In genomic region chr11:56906683-56907148, GRCh38 we compare ENCODE assay signal across 21 cellular contexts.
DNase-seq lines count a peak whose midpoint lies in the region; ATAC-seq, FAIRE-seq and TF ChIP-seq lines count a peak whose summit lies in the region.
"Had no signal": no experiment of that assay in that cellular context is flagged by ENCODE, and none has a peak within 500 bp of the region (broad histone marks: within the 10 kb centered on the region; RNA-seq: fewer than 3 reads in every experiment).

No MANE protein-coding gene starts in this region.

- H3F3A ChIP-seq in PC-3 (ENCODE audit: low read length, unreplicated experiment): peaks cover 10% of the 10 kb centered on the region

- H3K9me3 ChIP-seq in A549: peaks cover 50% of the 10 kb centered on the region
- no peaks in the 10 kb centered on the region for H3K9me3 ChIP-seq in PC-3 (ENCODE audit: low read length)
- no peaks in the 10 kb centered on the region for H3K9me3 ChIP-seq in mucosa of descending colon
- H3K9me3 ChIP-seq in effector memory CD4-positive, alpha-beta T cell (ENCODE audit: control insufficient read depth, low read length): no peaks in the 10 kb centered on the region
- H3K9me3 ChIP-seq: SJCRH30 had no signal

- H3K9ac ChIP-seq in PC-3 (ENCODE audit: low read length): peak overlapping the region; percentile 53
- H3K9ac ChIP-seq: GM23248 had no signal

- no peaks in the 10 kb centered on the region for H4K20me1 ChIP-seq in PC-3 (ENCODE audit: low read length)

- no TSS peak for BruUV-seq in PC-3 (replicated peaks; lab: Mats Ljungman, UMichigan)

- peak; percentile 54 to 61; a peak in 2 of 5 replicates for TF ChIP-seq EP300 in A549 (IDR thresholded peaks at IDR 0.05)

- no peak overlapping the region for H3K4me3 ChIP-seq in A549
- H3K4me3 ChIP-seq in PC-3 (ENCODE audit: low read length): peak overlapping the region; percentile 34; the same call in 1 of the 2 replicates
- H3K4me3 ChIP-seq in mucosa of descending colon: no peak overlapping the region
- H3K4me3 ChIP-seq in effector memory CD4-positive, alpha-beta T cell (ENCODE audit: insufficient read depth, low read depth, low read length, poor library complexity, severe bottlenecking): no peak overlapping the region
- H3K4me3 ChIP-seq: GM23248, K562, SJCRH30 had no signal

- peaks cover 52% of the 10 kb centered on the region for H3K4me1 ChIP-seq in A549
- peaks cover 50% of the 10 kb centered on the region for H3K4me1 ChIP-seq in PC-3 (ENCODE audit: insufficient read depth, low read length)
- peaks cover 17% of the 10 kb centered on the region for H3K4me1 ChIP-seq in mucosa of descending colon (ENCODE audit: low read depth)
- no peaks in the 10 kb centered on the region for H3K4me1 ChIP-seq in effector memory CD4-positive, alpha-beta T cell (ENCODE audit: control insufficient read depth, insufficient read depth, low read length, poor library complexity, severe bottlenecking)
- H3K4me1 ChIP-seq: SJCRH30 had no signal

- CTCF ChIA-PET in A549 (lab: Yijun Ruan, JAX): interaction anchor here (6.6 kb wide), 1 partner anchor 343 kb away, joined by 26 read pairs; no protein-coding TSS in a partner anchor
- CTCF ChIA-PET in PC-3 (lab: Charles Lee): no interaction called here

- H3K4me2 ChIP-seq in A549 (peak overlapping the region; percentile 59), PC-3 (ENCODE audit: low read length) (peak overlapping the region; percentile 76)

- H2AFZ ChIP-seq in PC-3 (ENCODE audit: low read length): no peak overlapping the region; the same call in 1 of the 2 replicates
- H2AFZ ChIP-seq: GM23248 had no signal

- peak; percentile 17 to 38; a peak in 4 of 5 replicates for TF ChIP-seq RAD21 in A549 (conservative IDR thresholded peaks at IDR 0.05 in 1 of 2, IDR thresholded peaks at IDR 0.05 in 1 of 2)

- no peaks in the 10 kb centered on the region for H3K27me3 ChIP-seq in PC-3 (ENCODE audit: low read length)
- no peaks in the 10 kb centered on the region for H3K27me3 ChIP-seq in effector memory CD4-positive, alpha-beta T cell (replicated peaks; ENCODE audit: control insufficient read depth, insufficient read depth, low read length, poor library complexity, severe bottlenecking)

- H3K79me2 ChIP-seq in PC-3 (ENCODE audit: low read length): no peaks in the 10 kb centered on the region

- TF ChIP-seq POLR2A in A549 (IDR thresholded peaks at IDR 0.05; ENCODE audit: low read length): no peak

- POLR2A ChIA-PET in A549 (lab: Yijun Ruan, JAX): interaction anchor here (0.6 to 1.5 kb wide), 2 partner anchors 58 to 806 kb away, joined by 5 read pairs; partner anchors contain the start of gene TMX2
- POLR2A ChIA-PET in PC-3 (lab: Charles Lee; ENCODE audit: unreplicated experiment): no interaction called here

- WGBS in A549 (ENCODE audit: missing lambda C conversion rate): 7% methylated on average over 2 of the region's 2 CpGs

- intact Hi-C loops in PC-3 (cut with micrococcal nuclease): no loop called here
- intact Hi-C loops in mucosa of descending colon (cut with DNase I, micrococcal nuclease): no loop called here

- H3K27ac ChIP-seq in A549 (peak overlapping the region; percentile 89 to 100), PC-3 (ENCODE audit: low read length) (peak overlapping the region; percentile 92), epithelial cell of prostate (peak overlapping the region; percentile 99)
- H3K27ac ChIP-seq in effector memory CD4-positive, alpha-beta T cell (ENCODE audit: insufficient read depth, low read length, poor library complexity, severe bottlenecking): no peak overlapping the region
- H3K27ac ChIP-seq: GM23248, SJCRH30 had no signal

- TF ChIP-seq CTCF in A549 (IDR thresholded peaks at IDR 0.05) (no peak), PC-3 (conservative IDR thresholded peaks at IDR 0.05; ENCODE audit: low read depth, low read length) (no peak), mucosa of descending colon (IDR thresholded peaks at IDR 0.05) (no peak)

- no peaks in the 10 kb centered on the region for H3K9me2 ChIP-seq in PC-3 (replicated peaks; ENCODE audit: low read length)

- peak; percentile 33 to 83 for DNase-seq in A549 (ENCODE audit: low read depth in 1 of 2, low spot score in 1 of 2)
- peak; percentile 90 for DNase-seq in PC-3
- DNase-seq in epithelial cell of prostate (ENCODE audit: low read depth, low spot score): peak; percentile 85
- no peak for DNase-seq in mucosa of descending colon
- no peak for DNase-seq in activated CD4-positive, alpha-beta T cell treated with anti-CD3 and anti-CD28 coated beads, Interleukin-2, amount 50 U/mL, for 1 hour
- no peak for DNase-seq in mesenteric fat pad (ENCODE audit: low spot score)
- DNase-seq in middle frontal gyrus (ENCODE audit: extremely low spot score, low spot score): no peak
- DNase-seq in effector memory CD4-positive, alpha-beta T cell: no peak
- DNase-seq: 8988T, COR-L47, DMS153, GF-D8, GM23248, HCEC 1CT, NCI-H1417, NCI-H187, NCI-H2227 treated with DMSO at 0.1 percent for 48 hours, NCI-H524, NCI-H82, SJCRH30 had no signal

- ATAC-seq in A549 (peak; percentile 16 to 46; a peak in 4 of 6 replicates), PC-3 (peak; percentile 37; the same call in 1 of the 2 replicates), mucosa of descending colon (peak; percentile 54)
- ATAC-seq: K562 had no signal

- no peaks in the 10 kb centered on the region for H3K36me3 ChIP-seq in PC-3 (ENCODE audit: low read depth, low read length)
- H3K36me3 ChIP-seq in mucosa of descending colon (ENCODE audit: low read depth): no peaks in the 10 kb centered on the region
- no peaks in the 10 kb centered on the region for H3K36me3 ChIP-seq in effector memory CD4-positive, alpha-beta T cell (ENCODE audit: control insufficient read depth, insufficient read depth, low read length)
- H3K36me3 ChIP-seq: SJCRH30 had no signal

- peak; percentile 94 for FAIRE-seq in A549 (lab: Jason Lieb, UNC)
- FAIRE-seq: K562 had no signal

TF ChIP-seq in A549, 52 proteins besides CTCF, POLR2A, EP300 and RAD21:
- TF ChIP-seq ATOH8 (CRISPR knock-in tag; IDR thresholded peaks at IDR 0.05; ENCODE audit: low read depth) (no peak), SMC3 (IDR thresholded peaks at IDR 0.05) (peak; percentile 17; the same call in 1 of the 3 replicates), GATA3 (IDR thresholded peaks at IDR 0.05; ENCODE audit: borderline replicate concordance) (peak; percentile 56; the same call in 1 of the 2 replicates), JUN (IDR thresholded peaks at IDR 0.05) (peak; percentile 51 to 67; a peak in 4 of 5 replicates), MAX (IDR thresholded peaks at IDR 0.05) (peak; percentile 75; the same call in 1 of the 2 replicates), JUNB (IDR thresholded peaks at IDR 0.05) (peak; percentile 70; the same call in 1 of the 2 replicates), EHF (CRISPR knock-in tag; IDR thresholded peaks at IDR 0.05) (no peak), FOSL2 (IDR thresholded peaks at IDR 0.05) (peak; percentile 42; the same call in 1 of the 2 replicates), FOSL2 (CRISPR knock-in tag; IDR thresholded peaks at IDR 0.05) (peak; percentile 79)

Comparison
In these comparisons a context has a peak if more than half of its experiments do, and no peak if none do; other contexts are left out.
1. DNase-seq: peak in A549 (2 of 2), PC-3 (single experiment) and epithelial cell of prostate (single experiment); none in mucosa of descending colon (0 of 3), activated CD4-positive, alpha-beta T cell treated with anti-CD3 and anti-CD28 coated beads, Interleukin-2, amount 50 U/mL, for 1 hour (single experiment), mesenteric fat pad (single experiment), middle frontal gyrus (single experiment) and effector memory CD4-positive, alpha-beta T cell (0 of 3).
2. Peak in every context shown above with its lines, with median percentiles within 50 percentile points of each other: ATAC-seq.